14 cellular contexts compared by ENCODE assay signal in genomic region chr17:82915010-82915696, GRCh38.
A peak's percentile ranks its signal among the peaks of the same experiment; 100 is the strongest.
DNase-seq lines count a peak whose midpoint lies in the region; ATAC-seq and TF ChIP-seq lines count a peak whose summit lies in the region.
"Had no signal": no experiment of that assay in that cellular context is flagged by ENCODE, and none has a peak within 500 bp of the region (broad histone marks: within the 10 kb centered on the region; RNA-seq: fewer than 3 reads in every experiment).

No MANE protein-coding gene starts in this region.

- H3K36me3 Mint-ChIP-seq in GM23338 (ENCODE audit: low read depth): peaks cover 47% of the 10 kb centered on the region

- H3K79me2 ChIP-seq in GM23338 (replicated peaks; ENCODE audit: insufficient read depth): peaks cover 3% of the 10 kb centered on the region; the same call in 1 of the 2 replicates

- DNase-seq in BE2C (no peak), GM23338 (ENCODE audit: low spot score) (peak; percentile 57), astrocyte of the spinal cord (ENCODE audit: low read depth, low spot score) (no peak), mesenchymal stem cell (no peak), omental fat pad (ENCODE audit: low spot score) (no peak), G401 (ENCODE audit: low spot score) (no peak)
- DNase-seq: activated CD4-positive, alpha-beta T cell treated with anti-CD3 and anti-CD28 coated beads, Interleukin-2, amount 50 U/mL, for 1 hour; CD4-positive, alpha-beta memory T cell; effector CD8-positive, alpha-beta T cell; T-cell had no signal

- H3K9me3 Mint-ChIP-seq in GM23338: 0 out of 3 replicates have a peak, but pooled peaks cover 4% of the 10 kb centered on the region
- H3K9me3 Mint-ChIP-seq: activated T-helper 17 cell treated with anti-CD3 and anti-CD28 coated beads, Interleukin-2, amount 50 U/mL, for 72 hours; CD4-positive, alpha-beta memory T cell; stimulated activated naive CD8-positive, alpha-beta T cell treated with anti-CD3 and anti-CD28 coated beads, Interleukin-15, Interleukin-2, amounts not matched to agents 100 ng/mL and 50 ng/mL, for 24 hours; T-cell had no signal

- H3K27me3 ChIP-seq in BE2C (no peaks in the 10 kb centered on the region), GM23338 (ENCODE audit: insufficient read depth) (no peaks in the 10 kb centered on the region), mesenchymal stem cell (ENCODE audit: control insufficient read depth in 1 of 2, insufficient read depth in 1 of 2, low read length in 2 of 2) (no peaks in the 10 kb centered on the region)

- peaks cover 4% of the 10 kb centered on the region for H3K79me1 ChIP-seq in mesenchymal stem cell (replicated peaks; ENCODE audit: low read length, poor library complexity, severe bottlenecking)

- no peak overlapping the region for H2BK5ac ChIP-seq in mesenchymal stem cell (ENCODE audit: low read depth, low read length, poor library complexity, severe bottlenecking)

- TF ChIP-seq CTCF in BE2C (IDR thresholded peaks at IDR 0.05; ENCODE audit: low read depth, low read length) (peak; percentile 21; the same call in 1 of the 2 replicates), GM23338 (conservative IDR thresholded peaks at IDR 0.05; ENCODE audit: low read depth in 2 of 2) (peak; percentile 55 to 63), astrocyte of the spinal cord (IDR thresholded peaks at IDR 0.05; ENCODE audit: low read depth, low read length) (peak; percentile 17), omental fat pad (IDR thresholded peaks at IDR 0.05) (no peak)

- no peak overlapping the region for H3K4ac ChIP-seq in mesenchymal stem cell (ENCODE audit: low read depth in 1 of 2, low read length in 2 of 2)

- no peak overlapping the region for H2BK15ac ChIP-seq in mesenchymal stem cell (ENCODE audit: low read depth, poor library complexity, severe bottlenecking)

- WGBS in mesenchymal stem cell: 95% methylated on average over 29 of the region's 29 CpGs

- 0 out of 2 replicates have a peak overlapping the region, but pooled peaks have one; percentile 21 for H3K27ac Mint-ChIP-seq in GM23338
- H3K27ac Mint-ChIP-seq: activated T-helper 17 cell treated with anti-CD3 and anti-CD28 coated beads, Interleukin-2, amount 50 U/mL, for 72 hours; stimulated activated naive CD8-positive, alpha-beta T cell treated with anti-CD3 and anti-CD28 coated beads, Interleukin-15, Interleukin-2, amounts not matched to agents 100 ng/mL and 50 ng/mL, for 24 hours; T-cell had no signal

- no peak overlapping the region for H3K4me3 Mint-ChIP-seq in GM23338
- H3K4me3 Mint-ChIP-seq: activated T-helper 17 cell treated with anti-CD3 and anti-CD28 coated beads, Interleukin-2, amount 50 U/mL, for 72 hours; CD4-positive, alpha-beta memory T cell; stimulated activated naive CD8-positive, alpha-beta T cell treated with anti-CD3 and anti-CD28 coated beads, Interleukin-15, Interleukin-2, amounts not matched to agents 100 ng/mL and 50 ng/mL, for 24 hours; T-cell had no signal

- ATAC-seq in GM23338 (peak; percentile 55), HG02571 (IDR thresholded peaks at IDR 0.05; ENCODE audit: unreplicated experiment) (no peak), omental fat pad (ENCODE audit: low FRiP score) (no peak), GM21367 (IDR thresholded peaks at IDR 0.05; ENCODE audit: unreplicated experiment) (no peak)
- ATAC-seq: activated T-helper 17 cell treated with anti-CD3 and anti-CD28 coated beads, Interleukin-2, amount 50 U/mL, for 72 hours; T-cell had no signal

- H3K36me3 ChIP-seq in BE2C (peaks cover 15% of the 10 kb centered on the region), GM23338 (ENCODE audit: insufficient read depth) (0 out of 2 replicates have a peak, but pooled peaks cover 3% of the 10 kb centered on the region), mesenchymal stem cell (ENCODE audit: control insufficient read depth in 1 of 2, insufficient read depth in 2 of 2, low read depth in 1 of 2, low read length in 2 of 2) (peaks cover 33 to 52% of the 10 kb centered on the region in 2 experiments)

- no peak overlapping the region for H2AK5ac ChIP-seq in mesenchymal stem cell (ENCODE audit: low read length, severe bottlenecking)

- H3K14ac ChIP-seq in mesenchymal stem cell (ENCODE audit: low read length in 2 of 2): no peak overlapping the region

- H3K27ac ChIP-seq in GM23338 (ENCODE audit: low read depth): no peak overlapping the region
- H3K27ac ChIP-seq in mesenchymal stem cell (ENCODE audit: low read length, poor library complexity, severe bottlenecking): no peak overlapping the region

- no peak overlapping the region for H4K91ac ChIP-seq in mesenchymal stem cell (ENCODE audit: low read length)

- peak overlapping the region; percentile 1 for H3K9ac ChIP-seq in mesenchymal stem cell (ENCODE audit: low read length)

- H3K9me3 ChIP-seq in BE2C (no peaks in the 10 kb centered on the region), mesenchymal stem cell (ENCODE audit: control insufficient read depth, low read length) (no peaks in the 10 kb centered on the region)

- H3K4me2 ChIP-seq in GM23338 (no peak overlapping the region), mesenchymal stem cell (ENCODE audit: low read length, poor library complexity, severe bottlenecking) (no peak overlapping the region)

- H2AFZ ChIP-seq in GM23338: no peak overlapping the region
- H2AFZ ChIP-seq in mesenchymal stem cell (ENCODE audit: low read depth, low read length): no peak overlapping the region

- no peak overlapping the region for H4K8ac ChIP-seq in mesenchymal stem cell (ENCODE audit: low read length)

- in situ Hi-C loops in astrocyte of the spinal cord (cut with HindIII; ENCODE audit: low sequenced_read_pairs) (no loop called here), G401 (cut with HindIII; ENCODE audit: low sequenced_read_pairs) (no loop called here)

- no peak overlapping the region for H3K4me3 ChIP-seq in BE2C (ENCODE audit: low read depth, low read length)
- no peak overlapping the region for H3K4me3 ChIP-seq in GM23338
- H3K4me3 ChIP-seq in astrocyte of the spinal cord (ENCODE audit: low read depth, low read length): no peak overlapping the region
- H3K4me3 ChIP-seq in mesenchymal stem cell (ENCODE audit: insufficient read depth in 1 of 2, low read depth in 1 of 2, low read length in 2 of 2): no peak overlapping the region

- no peak overlapping the region for H3K18ac ChIP-seq in mesenchymal stem cell (ENCODE audit: low read depth in 1 of 2, low read length in 2 of 2)

- no peaks in the 10 kb centered on the region for H4K20me1 ChIP-seq in GM23338 (replicated peaks; ENCODE audit: insufficient read depth)

- no peaks in the 10 kb centered on the region; the same call in 2 of the 3 replicates for H3K4me1 Mint-ChIP-seq in GM23338
- H3K4me1 Mint-ChIP-seq: activated T-helper 17 cell treated with anti-CD3 and anti-CD28 coated beads, Interleukin-2, amount 50 U/mL, for 72 hours had no signal

- peaks cover 3% of the 10 kb centered on the region for H3K27me3 Mint-ChIP-seq in GM23338 (ENCODE audit: insufficient read depth, low read depth, poor library complexity)
- H3K27me3 Mint-ChIP-seq: activated T-helper 17 cell treated with anti-CD3 and anti-CD28 coated beads, Interleukin-2, amount 50 U/mL, for 72 hours; CD4-positive, alpha-beta memory T cell; stimulated activated naive CD8-positive, alpha-beta T cell treated with anti-CD3 and anti-CD28 coated beads, Interleukin-15, Interleukin-2, amounts not matched to agents 100 ng/mL and 50 ng/mL, for 24 hours; T-cell had no signal

- no peaks in the 10 kb centered on the region for H3K9me2 ChIP-seq in GM23338 (ENCODE audit: insufficient read depth)

- H2BK120ac ChIP-seq in mesenchymal stem cell (ENCODE audit: low read depth, low read length): no peak overlapping the region

- H3K4me1 ChIP-seq in BE2C (no peaks in the 10 kb centered on the region), GM23338 (ENCODE audit: insufficient read depth) (no peaks in the 10 kb centered on the region), mesenchymal stem cell (ENCODE audit: control insufficient read depth, insufficient read depth, low read depth, low read length) (peaks cover 3% of the 10 kb centered on the region)

- H3K23ac ChIP-seq in mesenchymal stem cell (ENCODE audit: low read length in 2 of 2): no peak overlapping the region

- no peak overlapping the region for H2BK12ac ChIP-seq in mesenchymal stem cell (ENCODE audit: low read length in 2 of 2)

- H3F3A ChIP-seq in GM23338 (replicated peaks; ENCODE audit: low read depth): no peaks in the 10 kb centered on the region

TF ChIP-seq in GM23338, 12 proteins besides CTCF, POLR2A, EP300 and RAD21 (continues in another document):
- TF ChIP-seq REST (IDR thresholded peaks at IDR 0.05; ENCODE audit: unreplicated experiment) (no peak), ETS1 (IDR thresholded peaks at IDR 0.05) (no peak), ZNF331 (CRISPR knock-in tag; IDR thresholded peaks at IDR 0.05; ENCODE audit: low read depth) (no peak)

Comparison
In these comparisons a context has a peak if more than half of its experiments do, and no peak if none do; other contexts are left out.
1. CTCF ChIP-seq: peak in BE2C (single experiment), GM23338 (2 of 2) and astrocyte of the spinal cord (single experiment); none in omental fat pad (0 of 3).